9 cellular contexts compared by ENCODE assay signal in genomic region chr2:64062840-64063239, GRCh38. TPM values are rescaled to one million over a fixed set of nuclear protein-coding genes. Genes with fewer than 3 reads are reported as not detected.
A peak's percentile ranks its signal among the peaks of the same experiment; 100 is the strongest.
DNase-seq lines count a peak whose midpoint lies in the region; FAIRE-seq and TF ChIP-seq lines count a peak whose summit lies in the region.
"Had no signal": no experiment of that assay in that cellular context is flagged by ENCODE, and none has a peak within 500 bp of the region (broad histone marks: within the 10 kb centered on the region; RNA-seq: fewer than 3 reads in every experiment).

No MANE protein-coding gene starts in this region.

- FAIRE-seq in keratinocyte (lab: Jason Lieb, UNC), result peak; percentile 29

- POLR2A ChIA-PET in RWPE1 (lab: Yijun Ruan, JAX; ENCODE audit: low non-redundant PET), result no interaction called here
- POLR2A ChIA-PET in activated CD4-positive, alpha-beta memory T cell treated with anti-CD3 and anti-CD28 coated beads, Interleukin-2, amount 10 ng/mL, durations not matched to agents 7 days and 5 days (lab: Charles Lee), result interaction anchor here (1.9 kb wide), 1 partner anchor 10 kb away, joined by 5 read pairs; no protein-coding TSS in a partner anchor

- H3K27me3 ChIP-seq in GM23248 (replicated peaks; ENCODE audit: insufficient read depth) (no peaks in the 10 kb centered on the region), keratinocyte (ENCODE audit: control insufficient read depth, extremely low read depth, insufficient read depth, low read length) (no peaks in the 10 kb centered on the region)
- H3K27me3 ChIP-seq: spleen had no signal

- dilution Hi-C loops in keratinocyte (cut with MboI; ENCODE audit: extremely low pct_ligation_motif_present, low sequenced_read_pairs), result no loop called here

- BruUV-seq in Calu3 (replicated peaks; lab: Mats Ljungman, UMichigan), result no TSS peak

- in situ Hi-C loops in GM23248 (cut with MboI), result no loop called here

- H3K9me3 ChIP-seq in GM23248 (ENCODE audit: low read depth) (no peaks in the 10 kb centered on the region), keratinocyte (ENCODE audit: control insufficient read depth, low read depth, low read length) (no peaks in the 10 kb centered on the region)
- H3K9me3 ChIP-seq: spleen had no signal

- H3K27ac ChIP-seq in GM23248 (no peak overlapping the region), RWPE1 (peak overlapping the region; percentile 55), keratinocyte (ENCODE audit: control insufficient read depth, insufficient read depth, low read length) (peak overlapping the region; percentile 62)
- H3K27ac ChIP-seq: spleen had no signal

- peak; percentile 14 for DNase-seq in Calu3
- DNase-seq in GM23248, result peak; percentile 59
- DNase-seq in RWPE1 (ENCODE audit: low spot score), result no peak
- DNase-seq in keratinocyte (ENCODE audit: low read depth, low spot score), result peak; percentile 25
- no peak for DNase-seq in AG08395 (ENCODE audit: low spot score)
- no peak for DNase-seq in ecto neural progenitor cell (ENCODE audit: low spot score)
- DNase-seq in activated CD4-positive, alpha-beta memory T cell treated with anti-CD3 and anti-CD28 coated beads, Interleukin-2, amount 10 ng/mL, durations not matched to agents 7 days and 5 days, result no peak
- DNase-seq in activated gamma-delta T cell (lab: John Stamatoyannopoulos, UW), result no peak
- DNase-seq: spleen had no signal

- H3K27me3 Mint-ChIP-seq in Calu3 (ENCODE audit: unreplicated experiment), result no peaks in the 10 kb centered on the region
- no peaks in the 10 kb centered on the region for H3K27me3 Mint-ChIP-seq in activated CD4-positive, alpha-beta memory T cell treated with anti-CD3 and anti-CD28 coated beads, Interleukin-2, amount 10 ng/mL, durations not matched to agents 7 days and 5 days

- no peaks in the 10 kb centered on the region for H3K79me2 ChIP-seq in GM23248 (ENCODE audit: insufficient read depth)
- H3K79me2 ChIP-seq in keratinocyte (ENCODE audit: control insufficient read depth, insufficient read depth, low read length), result no peaks in the 10 kb centered on the region

- H3K4me2 ChIP-seq in GM23248 (ENCODE audit: unreplicated experiment), result no peak overlapping the region
- no peak overlapping the region for H3K4me2 ChIP-seq in keratinocyte (ENCODE audit: control insufficient read depth, extremely low read depth, insufficient read depth, low read depth, low read length)

- H3K27ac Mint-ChIP-seq in Calu3 (ENCODE audit: unreplicated experiment), result no peak overlapping the region
- no peak overlapping the region for H3K27ac Mint-ChIP-seq in activated CD4-positive, alpha-beta memory T cell treated with anti-CD3 and anti-CD28 coated beads, Interleukin-2, amount 10 ng/mL, durations not matched to agents 7 days and 5 days

- no peaks in the 10 kb centered on the region for H3K9me3 Mint-ChIP-seq in Calu3 (ENCODE audit: low read depth, unreplicated experiment)
- no peaks in the 10 kb centered on the region for H3K9me3 Mint-ChIP-seq in activated CD4-positive, alpha-beta memory T cell treated with anti-CD3 and anti-CD28 coated beads, Interleukin-2, amount 10 ng/mL, durations not matched to agents 7 days and 5 days

- TF ChIP-seq CTCF in Calu3 (IDR thresholded peaks at IDR 0.05; ENCODE audit: unreplicated experiment) (no peak), RWPE1 (conservative IDR thresholded peaks at IDR 0.05; ENCODE audit: low read depth) (no peak), keratinocyte (optimal IDR thresholded peaks at IDR 0.05 in 1 of 3, IDR thresholded peaks at IDR 0.05 in 1 of 3, conservative IDR thresholded peaks at IDR 0.05 in 1 of 3; ENCODE audit: extremely low read depth in 1 of 3, insufficient read depth in 2 of 3, low read length in 3 of 3) (no peak)

- H3K4me1 Mint-ChIP-seq in Calu3 (ENCODE audit: low read depth, unreplicated experiment), result peaks cover 18% of the 10 kb centered on the region
- peaks cover 21% of the 10 kb centered on the region for H3K4me1 Mint-ChIP-seq in activated CD4-positive, alpha-beta memory T cell treated with anti-CD3 and anti-CD28 coated beads, Interleukin-2, amount 10 ng/mL, durations not matched to agents 7 days and 5 days

- no peaks in the 10 kb centered on the region for H3K36me3 ChIP-seq in GM23248 (ENCODE audit: low read depth)
- H3K36me3 ChIP-seq in keratinocyte (ENCODE audit: control insufficient read depth in 2 of 2, extremely low read depth in 1 of 2, insufficient read depth in 2 of 2, low read length in 2 of 2), result no peaks in the 10 kb centered on the region
- H3K36me3 ChIP-seq: spleen had no signal

- no peak overlapping the region for H2AFZ ChIP-seq in GM23248
- no peak overlapping the region for H2AFZ ChIP-seq in keratinocyte (ENCODE audit: control insufficient read depth, low read length)

- peaks cover 16% of the 10 kb centered on the region for H3F3A ChIP-seq in GM23248 (ENCODE audit: insufficient read depth)

- H3K4me3 ChIP-seq in GM23248, result no peak overlapping the region
- H3K4me3 ChIP-seq in keratinocyte (ENCODE audit: control insufficient read depth in 2 of 3, extremely low read depth in 1 of 3, insufficient read depth in 2 of 3, low read depth in 1 of 3, low read length in 3 of 3), result no peak overlapping the region
- H3K4me3 ChIP-seq: spleen had no signal

- no peaks in the 10 kb centered on the region for H4K20me1 ChIP-seq in GM23248 (ENCODE audit: insufficient read depth)
- no peaks in the 10 kb centered on the region for H4K20me1 ChIP-seq in keratinocyte (ENCODE audit: control insufficient read depth, extremely low read depth, insufficient read depth, low read length)

- H3K36me3 Mint-ChIP-seq in Calu3 (ENCODE audit: insufficient read depth, unreplicated experiment), result no peaks in the 10 kb centered on the region
- H3K36me3 Mint-ChIP-seq in activated CD4-positive, alpha-beta memory T cell treated with anti-CD3 and anti-CD28 coated beads, Interleukin-2, amount 10 ng/mL, durations not matched to agents 7 days and 5 days (ENCODE audit: low read depth), result no peaks in the 10 kb centered on the region

- no peaks in the 10 kb centered on the region for H3K9me1 ChIP-seq in keratinocyte (ENCODE audit: control insufficient read depth, extremely low read depth, insufficient read depth, low read length)

- H3K4me3 Mint-ChIP-seq in Calu3 (ENCODE audit: low read depth, unreplicated experiment), result no peak overlapping the region
- no peak overlapping the region for H3K4me3 Mint-ChIP-seq in activated CD4-positive, alpha-beta memory T cell treated with anti-CD3 and anti-CD28 coated beads, Interleukin-2, amount 10 ng/mL, durations not matched to agents 7 days and 5 days

- intact Hi-C loops in Calu3 (cut with micrococcal nuclease; ENCODE audit: unreplicated experiment), result no loop called here

- H3K9ac ChIP-seq in GM23248 (no peak overlapping the region), keratinocyte (ENCODE audit: control insufficient read depth, extremely low read depth, insufficient read depth, low read length) (no peak overlapping the region)

- H3K9me2 ChIP-seq in GM23248 (ENCODE audit: insufficient read depth), result no peaks in the 10 kb centered on the region

- CTCF ChIA-PET in Calu3 (lab: Charles Lee), result interaction anchor here (0.6 to 1.0 kb wide), 3 partner anchors 13 to 430 kb away, joined by 3 read pairs; no protein-coding TSS in a partner anchor
- CTCF ChIA-PET in RWPE1 (lab: Yijun Ruan, JAX), result interaction anchor here (0.6 to 0.7 kb wide), 2 partner anchors 8 to 265 kb away, joined by 5 to 7 read pairs; no protein-coding TSS in a partner anchor
- CTCF ChIA-PET in activated CD4-positive, alpha-beta memory T cell treated with anti-CD3 and anti-CD28 coated beads, Interleukin-2, amount 10 ng/mL, durations not matched to agents 7 days and 5 days (lab: Charles Lee), result interaction anchor here (1.5 kb wide), 1 partner anchor 268 kb away, joined by 5 read pairs; no protein-coding TSS in a partner anchor

- H3K4me1 ChIP-seq in GM23248 (ENCODE audit: insufficient read depth), result peaks cover 16% of the 10 kb centered on the region
- peaks cover 22% of the 10 kb centered on the region for H3K4me1 ChIP-seq in keratinocyte (ENCODE audit: control insufficient read depth, extremely low read depth, insufficient read depth, low read length)

RNA-seq across cellular contexts. Expression of gene VPS54, which starts 43.6 kb away (rescaled TPM):
- 10.5 and 11.7 TPM in 2 replicates for total RNA-seq in Calu3 (2022)
- total RNA-seq in GM23248 (2014; rRNA removed; shearing (Covaris generic)), result 12.9 and 17.5 TPM in 2 replicates
- 5.9 and 6.5 TPM in 2 replicates for polyA plus RNA-seq in GM23248 (2016; fragmentation: Nextera tagmentation; extraction: Ambion mirVana)
- polyA plus RNA-seq in keratinocyte, result 9.5 to 18.2 TPM (median 10.6 TPM) in 3 replicates
- 8.0 TPM for polyA plus RNA-seq in keratinocyte (2011; ENCODE audit: low read depth)
- polyA plus RNA-seq in keratinocyte (2011; cell fraction: cytosol; rRNA removed), result 6.7 and 14.4 TPM in 2 replicates
- 10.0 and 13.1 TPM in 2 replicates for polyA plus RNA-seq in keratinocyte (2011; cell fraction: nucleus; rRNA removed)
- 11.2 and 11.5 TPM in 2 replicates for polyA plus RNA-seq in keratinocyte (2012; ENCODE audit: low replicate concordance)
- polyA minus RNA-seq in keratinocyte, result 4.6 to 24.4 TPM (median 12.1 TPM) in 3 replicates
- polyA minus RNA-seq in keratinocyte (2011; cell fraction: cytosol; rRNA and poly(A)+ RNA removed), result 9.4 TPM
- polyA minus RNA-seq in keratinocyte (2011; cell fraction: nucleus; rRNA and poly(A)+ RNA removed), result 9.5 and 22.2 TPM in 2 replicates
- total RNA-seq in activated CD4-positive, alpha-beta memory T cell treated with anti-CD3 and anti-CD28 coated beads, Interleukin-2, amount 10 ng/mL, durations not matched to agents 7 days and 5 days, result 10 to 100 TPM; 18.8 to 19.2 TPM

Comparison
In these comparisons a context has a peak if more than half of its experiments do, and no peak if none do; other contexts are left out.
1. DNase-seq: peak in Calu3 (single experiment), GM23248 (single experiment) and keratinocyte (single experiment); none in RWPE1 (single experiment), AG08395 (single experiment), ecto neural progenitor cell (single experiment), activated CD4-positive, alpha-beta memory T cell treated with anti-CD3 and anti-CD28 coated beads, Interleukin-2, amount 10 ng/mL, durations not matched to agents 7 days and 5 days (single experiment) and activated gamma-delta T cell (single experiment).